Comparison of ENCODE assay signal across 1 cellular context in genomic region chr7:24898691-24899090, GRCh38.
TF ChIP-seq lines count a peak whose summit lies in the region.

No MANE protein-coding gene starts in this region.

TF ChIP-seq in GM23338, 12 proteins besides CTCF, POLR2A, EP300 and RAD21 (continued from another document):
- no peak for TF ChIP-seq STAT1 (IDR thresholded peaks at IDR 0.05; ENCODE audit: unreplicated experiment)
- no peak for TF ChIP-seq ZNF331 (CRISPR knock-in tag; IDR thresholded peaks at IDR 0.05; ENCODE audit: low read depth)
- TF ChIP-seq CREB1 (CRISPR knock-in tag; IDR thresholded peaks at IDR 0.05; ENCODE audit: low read depth), result no peak
